ENCODE assay signal across 16 cellular contexts in the genomic region with DNA sequence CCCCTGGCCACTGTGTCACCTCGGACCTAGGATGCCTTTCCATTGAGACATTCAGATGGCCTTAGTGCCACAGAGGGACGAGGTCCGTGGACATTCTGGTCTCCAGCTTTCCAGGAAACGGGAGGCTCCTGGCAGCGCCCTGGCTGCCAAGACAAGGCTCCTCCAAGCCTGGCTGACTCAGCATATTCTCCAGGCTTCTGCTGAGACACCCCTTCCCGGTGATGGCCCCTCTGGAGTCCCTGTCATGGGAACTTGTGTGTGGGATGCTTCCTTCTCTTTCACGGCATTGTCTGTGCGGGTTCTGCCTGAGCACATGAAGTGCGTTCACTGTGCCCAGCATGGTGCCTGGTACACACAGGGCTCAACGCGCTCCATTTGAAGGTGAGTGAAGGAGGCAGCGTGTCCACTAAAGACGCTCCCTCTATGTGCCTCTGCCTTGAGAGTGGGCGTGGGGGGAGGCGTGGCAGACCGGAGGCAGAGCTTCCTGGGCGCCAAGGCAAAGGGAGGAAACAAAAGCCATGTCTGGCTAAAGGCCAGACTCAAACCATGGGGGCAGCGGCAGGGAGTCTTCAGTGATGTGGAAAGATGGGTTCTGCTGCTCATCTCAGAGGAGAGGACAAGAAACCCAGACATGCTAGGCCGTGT. TPM values are rescaled to one million over a fixed set of nuclear protein-coding genes. Genes with fewer than 3 reads are reported as not detected.
"Had no signal": no experiment of that assay in that cellular context is flagged by ENCODE, and none has a peak within 500 bp of the region (broad histone marks: within the 10 kb centered on the region; RNA-seq: fewer than 3 reads in every experiment).

No MANE protein-coding gene starts in this region.

- H3K27ac Mint-ChIP-seq: activated CD4-positive, alpha-beta memory T cell treated with anti-CD3 and anti-CD28 coated beads, Interleukin-2, amount 10 ng/mL, durations not matched to agents 7 days and 5 days; activated T-cell treated with anti-CD3 and anti-CD28 coated beads, Interleukin-2, amount 50 U/mL, for 72 hours; mesothelial cell of epicardium; stimulated activated memory B cell treated with anti-CD40 and anti-IgM and Interleukin-4, amounts not matched to agents 10 μg/mL and 1 μg/mL and 100 μg/mL, for 72 hours; T-helper 2 cell treated with Interferon-gamma antibody and Interleukin-4, amounts not matched to agents 5 μg/mL and 100 μg/mL, for 36 hours had no signal

- H3K27me3 ChIP-seq: heart left ventricle had no signal

- H3K27ac ChIP-seq: coronary artery, heart left ventricle, tibial artery had no signal

- H3K4me3 ChIP-seq: coronary artery, heart left ventricle, smooth muscle cell, tibial artery had no signal

- H3K36me3 ChIP-seq: heart left ventricle, tibial artery had no signal

- H3K9me3 Mint-ChIP-seq: activated T-cell treated with anti-CD3 and anti-CD28 coated beads, Interleukin-2, amount 50 U/mL, for 72 hours; mesothelial cell of epicardium; naive B cell; stimulated activated memory B cell treated with anti-CD40 and anti-IgM and Interleukin-4, amounts not matched to agents 10 μg/mL and 1 μg/mL and 100 μg/mL, for 72 hours; T-helper 2 cell treated with Interferon-gamma antibody and Interleukin-4, amounts not matched to agents 5 μg/mL and 100 μg/mL, for 36 hours had no signal

- H3K36me3 Mint-ChIP-seq: mesothelial cell of epicardium; naive B cell; stimulated activated memory B cell treated with anti-CD40 and anti-IgM and Interleukin-4, amounts not matched to agents 10 μg/mL and 1 μg/mL and 100 μg/mL, for 72 hours had no signal

- H3K4me2 ChIP-seq: smooth muscle cell had no signal

- H3K4me3 Mint-ChIP-seq: activated CD4-positive, alpha-beta memory T cell treated with anti-CD3 and anti-CD28 coated beads, Interleukin-2, amount 10 ng/mL, durations not matched to agents 7 days and 5 days; activated T-cell treated with anti-CD3 and anti-CD28 coated beads, Interleukin-2, amount 50 U/mL, for 72 hours; mesothelial cell of epicardium; stimulated activated memory B cell treated with anti-CD40 and anti-IgM and Interleukin-4, amounts not matched to agents 10 μg/mL and 1 μg/mL and 100 μg/mL, for 72 hours; T-helper 2 cell treated with Interferon-gamma antibody and Interleukin-4, amounts not matched to agents 5 μg/mL and 100 μg/mL, for 36 hours had no signal

- DNase-seq: activated CD4-positive, alpha-beta memory T cell treated with anti-CD3 and anti-CD28 coated beads, Interleukin-2, amount 10 ng/mL, durations not matched to agents 7 days and 5 days; activated CD4-positive, CD25-positive, alpha-beta regulatory T cell treated with anti-CD3 and anti-CD28 coated beads, Interleukin-2, amount 50 U/mL, for 72 hours; activated naive CD4-positive, alpha-beta T cell; activated T-cell treated with anti-CD3 and anti-CD28 coated beads, Interleukin-2, amount 50 U/mL, for 72 hours; effector CD4-positive, alpha-beta T cell; heart left ventricle; left ventricle myocardium superior; naive B cell; right cardiac atrium had no signal

- H3K9me3 ChIP-seq: heart left ventricle, tibial artery had no signal

RNA-seq across cellular contexts. Expression of gene PLPP7, which starts 58.0 kb away (rescaled TPM):
- total RNA-seq: activated CD4-positive, alpha-beta memory T cell treated with anti-CD3 and anti-CD28 coated beads, Interleukin-2, amount 10 ng/mL, durations not matched to agents 7 days and 5 days had no signal
- polyA plus RNA-seq: keratinocyte had no signal
